In genomic region chr6:45537539-45537938, GRCh38 we compare ENCODE assay signal across 16 cellular contexts.
DNase-seq lines count a peak whose midpoint lies in the region; TF ChIP-seq lines count a peak whose summit lies in the region.
"Had no signal": no experiment of that assay in that cellular context is flagged by ENCODE, and none has a peak within 500 bp of the region (broad histone marks: within the 10 kb centered on the region; RNA-seq: fewer than 3 reads in every experiment).

No MANE protein-coding gene starts in this region.

- no peak overlapping the region for H3K9ac ChIP-seq in mesendoderm (ENCODE audit: low read length)
- H3K9ac ChIP-seq: GM23248 had no signal

- no peak overlapping the region for H2BK120ac ChIP-seq in mesendoderm (ENCODE audit: low read depth, low read length)

- TF ChIP-seq CTCF in AG09309 (IDR thresholded peaks at IDR 0.05; ENCODE audit: control insufficient read depth, insufficient read depth, low read depth, low read length, missing control alignments) (no peak), VCaP (conservative IDR thresholded peaks at IDR 0.05) (no peak), adrenal gland (IDR thresholded peaks at IDR 0.05) (no peak)

- no peak for TF ChIP-seq POLR2A in adrenal gland (IDR thresholded peaks at IDR 0.05)

- WGBS in mesendoderm (ENCODE audit: extremely low coverage, insufficient coverage, low lambda C conversion rate): no CpG with 5 or more reads among the region's 6 CpGs
- 85 to 97% (median 91%) methylated on average over 6 of the region's 6 CpGs for WGBS in adrenal gland, 4 donors

- intact Hi-C loops in adrenal gland (cut with DNase I): no loop called here
- intact Hi-C loops in activated naive CD4-positive, alpha-beta T cell treated with anti-CD3 and anti-CD28 coated beads for 36 hours (cut with micrococcal nuclease): no loop called here

- DNase-seq in AG09309 (ENCODE audit: low read depth): peak; percentile 38
- DNase-seq in fibroblast of peridontal ligament (ENCODE audit: extremely low read depth): peak; percentile 78
- DNase-seq in mesendoderm: no peak
- no peak for DNase-seq in adrenal gland
- no peak for DNase-seq in activated naive CD4-positive, alpha-beta T cell treated with anti-CD3 and anti-CD28 coated beads for 36 hours
- no peak for DNase-seq in UCSD-AML1 (lab: John Stamatoyannopoulos, UW; ENCODE audit: unreplicated experiment)
- no peak for DNase-seq in ureter (ENCODE audit: low spot score)
- DNase-seq: 8988T; CD8-positive, alpha-beta T cell; COR-L47; DMS153; DMS79 treated with DMSO at 0.1 percent for 48 hours; EL; GM23248 had no signal

- no peak overlapping the region for H4K5ac ChIP-seq in mesendoderm (ENCODE audit: low read length)

- no peak overlapping the region for H3K23ac ChIP-seq in mesendoderm (ENCODE audit: low read length)

- peak overlapping the region; percentile 77 for H3K4ac ChIP-seq in mesendoderm (ENCODE audit: low read depth, low read length)

- H2BK5ac ChIP-seq in mesendoderm (ENCODE audit: low read length): no peak overlapping the region

- H4K8ac ChIP-seq in mesendoderm (ENCODE audit: low read depth, low read length): no peak overlapping the region

- CTCF ChIA-PET in activated naive CD4-positive, alpha-beta T cell treated with anti-CD3 and anti-CD28 coated beads for 36 hours (lab: Charles Lee): no interaction called here

- H3K79me1 ChIP-seq in mesendoderm (ENCODE audit: low read length): no peaks in the 10 kb centered on the region

- no peak overlapping the region for H2BK15ac ChIP-seq in mesendoderm (replicated peaks; ENCODE audit: low read depth)

- H3K27ac ChIP-seq in VCaP (peak overlapping the region; percentile 98), mesendoderm (ENCODE audit: low read depth, low read length) (no peak overlapping the region), adrenal gland (no peak overlapping the region)
- H3K27ac ChIP-seq: GM23248 had no signal

- H3K4me3 Mint-ChIP-seq in activated naive CD4-positive, alpha-beta T cell treated with anti-CD3 and anti-CD28 coated beads for 36 hours: no peak overlapping the region
- H3K4me3 Mint-ChIP-seq: CD14-positive monocyte; CD8-positive, alpha-beta T cell had no signal

- no peak overlapping the region for H3K4me2 ChIP-seq in mesendoderm (ENCODE audit: low read length)

- no peak overlapping the region for H3K18ac ChIP-seq in mesendoderm (ENCODE audit: low read length)

- no peaks in the 10 kb centered on the region for H3K27me3 Mint-ChIP-seq in activated naive CD4-positive, alpha-beta T cell treated with anti-CD3 and anti-CD28 coated beads for 36 hours (ENCODE audit: low read depth)

- no peaks in the 10 kb centered on the region for H3K4me1 Mint-ChIP-seq in activated naive CD4-positive, alpha-beta T cell treated with anti-CD3 and anti-CD28 coated beads for 36 hours (ENCODE audit: low read depth)

- no peaks in the 10 kb centered on the region for H3K9me3 ChIP-seq in adrenal gland (replicated peaks in 1 of 3)

- H3K36me3 ChIP-seq in mesendoderm (ENCODE audit: control insufficient read depth, insufficient read depth, low read length): no peaks in the 10 kb centered on the region
- H3K36me3 ChIP-seq in adrenal gland (replicated peaks in 1 of 2): no peaks in the 10 kb centered on the region

- no peak overlapping the region for H2AK5ac ChIP-seq in mesendoderm (ENCODE audit: low read length)

- peaks cover 5% of the 10 kb centered on the region for H3K4me1 ChIP-seq in mesendoderm (ENCODE audit: control insufficient read depth, low read depth, low read length)
- H3K4me1 ChIP-seq in adrenal gland (replicated peaks in 1 of 2): no peaks in the 10 kb centered on the region

- no peak overlapping the region for H3K27ac Mint-ChIP-seq in activated naive CD4-positive, alpha-beta T cell treated with anti-CD3 and anti-CD28 coated beads for 36 hours
- H3K27ac Mint-ChIP-seq: CD8-positive, alpha-beta T cell had no signal

- no peak overlapping the region for H3K4me3 ChIP-seq in AG09309 (ENCODE audit: control insufficient read depth, low read depth, low read length)
- no peak overlapping the region for H3K4me3 ChIP-seq in mesendoderm (ENCODE audit: low read length)
- no peak overlapping the region for H3K4me3 ChIP-seq in adrenal gland
- H3K4me3 ChIP-seq: GM23248 had no signal

- H3K27me3 ChIP-seq in mesendoderm (ENCODE audit: insufficient read depth, low read length, poor library complexity) (no peaks in the 10 kb centered on the region), adrenal gland (no peaks in the 10 kb centered on the region)

- H3K36me3 Mint-ChIP-seq in activated naive CD4-positive, alpha-beta T cell treated with anti-CD3 and anti-CD28 coated beads for 36 hours (ENCODE audit: low read depth): peaks cover 1% of the 10 kb centered on the region

- H3K56ac ChIP-seq in mesendoderm (ENCODE audit: low read length): no peak overlapping the region

- H3K79me2 ChIP-seq in mesendoderm (ENCODE audit: control insufficient read depth, insufficient read depth, low read length): no peaks in the 10 kb centered on the region

- H3K9me3 Mint-ChIP-seq in activated naive CD4-positive, alpha-beta T cell treated with anti-CD3 and anti-CD28 coated beads for 36 hours: no peaks in the 10 kb centered on the region
- H3K9me3 Mint-ChIP-seq: CD14-positive monocyte; CD8-positive, alpha-beta T cell had no signal

Comparison
In these comparisons a context has a peak if more than half of its experiments do, and no peak if none do; other contexts are left out.
1. DNase-seq: peak in AG09309 (single experiment) and fibroblast of peridontal ligament (single experiment); none in mesendoderm (single experiment), adrenal gland (0 of 7), activated naive CD4-positive, alpha-beta T cell treated with anti-CD3 and anti-CD28 coated beads for 36 hours (single experiment), UCSD-AML1 (single experiment) and ureter (single experiment).